ENCODE assay signal across 17 cellular contexts in the genomic region with DNA sequence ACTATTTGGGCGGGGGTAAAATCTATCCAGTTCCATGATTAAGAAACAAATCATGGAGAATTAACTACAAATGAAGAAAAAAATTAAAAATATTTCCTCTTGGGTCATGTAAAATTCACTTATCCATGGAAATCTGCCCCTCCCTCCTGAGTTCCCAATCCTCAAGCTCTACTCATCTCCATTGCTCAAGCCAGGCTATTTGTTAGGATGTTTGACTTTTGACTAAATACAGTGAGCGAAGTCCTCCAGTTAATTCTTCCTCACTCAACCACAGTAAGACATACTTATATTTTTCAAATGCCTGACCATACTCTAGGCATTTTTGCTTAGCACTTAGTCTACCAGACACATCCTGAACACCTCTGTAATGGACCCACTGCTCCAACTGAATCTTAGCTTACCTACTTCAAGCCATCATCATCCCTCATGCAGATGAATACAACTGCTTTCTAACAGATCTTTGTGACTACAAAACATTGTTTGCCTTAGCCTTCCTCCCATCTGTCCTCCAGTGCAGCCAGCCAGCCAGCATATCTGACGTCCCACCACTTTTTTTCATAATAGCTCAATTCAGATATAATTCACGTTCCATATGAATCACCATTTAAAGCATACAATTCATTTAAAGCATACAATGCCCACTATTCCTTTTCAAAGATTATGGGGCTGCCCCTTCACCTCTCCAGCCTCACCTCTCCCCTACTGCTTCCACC.
DNase-seq lines count a peak whose midpoint lies in the region; TF ChIP-seq lines count a peak whose summit lies in the region.
"Had no signal": no experiment of that assay in that cellular context is flagged by ENCODE, and none has a peak within 500 bp of the region (broad histone marks: within the 10 kb centered on the region; RNA-seq: fewer than 3 reads in every experiment).

No MANE protein-coding gene starts in this region.

- H3K23ac ChIP-seq in mesendoderm (ENCODE audit: low read length) = no peak overlapping the region

- CTCF ChIA-PET in A673 (lab: Charles Lee) = no interaction called here
- CTCF ChIA-PET in activated naive CD4-positive, alpha-beta T cell treated with anti-CD3 and anti-CD28 coated beads for 36 hours (lab: Charles Lee) = interaction anchor here (0.6 to 1.2 kb wide), 2 partner anchors 66 to 102 kb away, joined by 3 read pairs; no protein-coding TSS in a partner anchor

- TF ChIP-seq CTCF in A673 (conservative IDR thresholded peaks at IDR 0.05; ENCODE audit: low read depth, low read length) = no peak
- no peak for TF ChIP-seq CTCF in GM12865 (IDR thresholded peaks at IDR 0.05; ENCODE audit: insufficient read depth, low read depth, low read length, missing control alignments)
- TF ChIP-seq CTCF in colonic mucosa (IDR thresholded peaks at IDR 0.05) = no peak
- no peak for TF ChIP-seq CTCF in mesothelial cell of epicardium (IDR thresholded peaks at IDR 0.05; ENCODE audit: unreplicated experiment)

- H4K5ac ChIP-seq in mesendoderm (ENCODE audit: low read length) = no peak overlapping the region

- H3K4ac ChIP-seq in mesendoderm (ENCODE audit: low read depth, low read length) = no peak overlapping the region

- H3K4me1 Mint-ChIP-seq in activated naive CD4-positive, alpha-beta T cell treated with anti-CD3 and anti-CD28 coated beads for 36 hours (ENCODE audit: low read depth) = peaks cover 10% of the 10 kb centered on the region
- H3K4me1 Mint-ChIP-seq in mesothelial cell of epicardium = peaks cover 14% of the 10 kb centered on the region

- no peaks in the 10 kb centered on the region for H3K9me3 ChIP-seq in A673 (ENCODE audit: low read depth, low read length, poor library complexity, severe bottlenecking)
- no peaks in the 10 kb centered on the region for H3K9me3 ChIP-seq in colonic mucosa
- no peaks in the 10 kb centered on the region for H3K9me3 ChIP-seq in mesodermal cell (ENCODE audit: control insufficient read depth, low read length)
- H3K9me3 ChIP-seq: Caco-2 had no signal

- H3K56ac ChIP-seq in mesendoderm (ENCODE audit: low read length) = no peak overlapping the region

- no peak overlapping the region for H3K4me3 Mint-ChIP-seq in activated naive CD4-positive, alpha-beta T cell treated with anti-CD3 and anti-CD28 coated beads for 36 hours
- no peak overlapping the region for H3K4me3 Mint-ChIP-seq in mesothelial cell of epicardium
- H3K4me3 Mint-ChIP-seq: activated CD4-positive, alpha-beta T cell treated with anti-CD3 and anti-CD28 coated beads for 36 hours; GM23338; nephron had no signal

- H3K18ac ChIP-seq in mesendoderm (ENCODE audit: low read length) = no peak overlapping the region

- POLR2A ChIA-PET in A673 (lab: Charles Lee; ENCODE audit: low non-redundant PET) = interaction anchor here (0.7 kb wide), 2 partner anchors 22 to 196 kb away, joined by 3 to 4 read pairs; no protein-coding TSS in a partner anchor

- 96 to 100% methylated on average over 2 to 3 of the region's 4 CpGs for WGBS in mesodermal cell (ENCODE audit: insufficient coverage in 2 of 2), 2 experiments
- no CpG with 5 or more reads among the region's 4 CpGs for WGBS in mesendoderm (ENCODE audit: extremely low coverage, insufficient coverage, low lambda C conversion rate)

- H3K4me3 ChIP-seq in A673 (ENCODE audit: low read depth, low read length, poor library complexity, severe bottlenecking) (no peak overlapping the region), GM12865 (ENCODE audit: low read depth, low read length) (peak overlapping the region; percentile 29), colonic mucosa (no peak overlapping the region), mesodermal cell (ENCODE audit: extremely low read depth, insufficient read depth, low read length, poor library complexity, severe bottlenecking) (no peak overlapping the region), mesendoderm (ENCODE audit: low read length) (no peak overlapping the region)
- H3K4me3 ChIP-seq: GM23338, PC-9 had no signal

- H3K27ac ChIP-seq in A673 (ENCODE audit: low read depth, low read length, poor library complexity, severe bottlenecking) (peak overlapping the region; percentile 94), colonic mucosa (peak overlapping the region; percentile 36), mesodermal cell (ENCODE audit: low read depth, low read length, severe bottlenecking) (peak overlapping the region; percentile 13), mesendoderm (ENCODE audit: low read depth, low read length) (no peak overlapping the region)

- H3K36me3 ChIP-seq in A673 (ENCODE audit: insufficient read depth, low read length, poor library complexity, severe bottlenecking) = no peaks in the 10 kb centered on the region
- no peaks in the 10 kb centered on the region for H3K36me3 ChIP-seq in colonic mucosa
- peaks cover 9% of the 10 kb centered on the region for H3K36me3 ChIP-seq in mesodermal cell (ENCODE audit: control insufficient read depth, insufficient read depth, low read length)
- H3K36me3 ChIP-seq in mesendoderm (ENCODE audit: control insufficient read depth, insufficient read depth, low read length) = no peaks in the 10 kb centered on the region

- H2BK120ac ChIP-seq in mesendoderm (ENCODE audit: low read depth, low read length) = no peak overlapping the region

- no peak overlapping the region for H3K9ac ChIP-seq in colonic mucosa (ENCODE audit: low read depth in 2 of 2, low read length in 2 of 2)
- no peak overlapping the region for H3K9ac ChIP-seq in mesendoderm (ENCODE audit: low read length)

- H3K4me1 ChIP-seq in A673 (ENCODE audit: insufficient read depth, low read length, poor library complexity, severe bottlenecking) (peaks cover 87% of the 10 kb centered on the region), colonic mucosa (peaks cover 26% of the 10 kb centered on the region), mesodermal cell (ENCODE audit: control insufficient read depth, insufficient read depth, low read length, poor library complexity, severe bottlenecking) (peaks cover 65% of the 10 kb centered on the region), mesendoderm (ENCODE audit: control insufficient read depth, low read depth, low read length) (peaks cover 24% of the 10 kb centered on the region)

- no peak overlapping the region for H4K8ac ChIP-seq in mesendoderm (ENCODE audit: low read depth, low read length)

- no peaks in the 10 kb centered on the region for H3K27me3 Mint-ChIP-seq in activated naive CD4-positive, alpha-beta T cell treated with anti-CD3 and anti-CD28 coated beads for 36 hours (ENCODE audit: low read depth)
- H3K27me3 Mint-ChIP-seq in mesothelial cell of epicardium (ENCODE audit: low read depth) = no peaks in the 10 kb centered on the region
- H3K27me3 Mint-ChIP-seq: activated CD4-positive, alpha-beta T cell treated with anti-CD3 and anti-CD28 coated beads for 36 hours had no signal

- H3K27ac Mint-ChIP-seq in activated naive CD4-positive, alpha-beta T cell treated with anti-CD3 and anti-CD28 coated beads for 36 hours = no peak overlapping the region
- H3K27ac Mint-ChIP-seq in mesothelial cell of epicardium = no peak overlapping the region
- H3K27ac Mint-ChIP-seq: activated CD4-positive, alpha-beta T cell treated with anti-CD3 and anti-CD28 coated beads for 36 hours; GM23338; nephron had no signal

- H3K27me3 ChIP-seq in A673 (replicated peaks; ENCODE audit: insufficient read depth, low read depth, low read length, poor library complexity) (no peaks in the 10 kb centered on the region), colonic mucosa (no peaks in the 10 kb centered on the region), mesendoderm (ENCODE audit: insufficient read depth, low read length, poor library complexity) (no peaks in the 10 kb centered on the region)

- no TSS peak for BruUV-seq in A673 (replicated peaks; lab: Mats Ljungman, UMichigan)

- H3K36me3 Mint-ChIP-seq in activated naive CD4-positive, alpha-beta T cell treated with anti-CD3 and anti-CD28 coated beads for 36 hours (ENCODE audit: low read depth) = no peaks in the 10 kb centered on the region
- peaks cover 1% of the 10 kb centered on the region for H3K36me3 Mint-ChIP-seq in mesothelial cell of epicardium

- DNase-seq in A673 (ENCODE audit: low spot score) = no peak
- DNase-seq in GM12865 (ENCODE audit: low read depth) = no peak
- no peak for DNase-seq in colonic mucosa
- no peak for DNase-seq in activated naive CD4-positive, alpha-beta T cell treated with anti-CD3 and anti-CD28 coated beads for 36 hours
- no peak for DNase-seq in mesothelial cell of epicardium (ENCODE audit: low spot score in 2 of 2, unreplicated experiment in 2 of 2)
- no peak for DNase-seq in NCI-H526 (lab: John Stamatoyannopoulos, UW)
- DNase-seq in mesendoderm = no peak
- DNase-seq: activated CD8-positive, alpha-beta memory T cell treated with anti-CD3 and anti-CD28 coated beads, Interleukin-2, amount 50 U/mL, for 48 hours; activated naive CD4-positive, alpha-beta T cell treated with Interleukin-2 at 50 U/mL for 16 hours; Caco-2; NCI-H2029 treated with DMSO at 0.1 percent for 48 hours; NCI-H524 treated with DMSO at 0.1 percent for 48 hours; PC-9 had no signal

- no peak overlapping the region for H2BK5ac ChIP-seq in mesendoderm (ENCODE audit: low read length)

- no peak overlapping the region for H2BK15ac ChIP-seq in mesendoderm (replicated peaks; ENCODE audit: low read depth)

- H2AK5ac ChIP-seq in mesendoderm (ENCODE audit: low read length) = no peak overlapping the region

- intact Hi-C loops in A673 (cut with micrococcal nuclease; ENCODE audit: unreplicated experiment) = loop anchor here (10.0 kb wide), 1 partner anchor 198 kb away; no protein-coding TSS in a partner anchor
- intact Hi-C loops in colonic mucosa (cut with DNase I) = no loop called here
- intact Hi-C loops in activated naive CD4-positive, alpha-beta T cell treated with anti-CD3 and anti-CD28 coated beads for 36 hours (cut with micrococcal nuclease) = loop anchor here (5.0 kb wide), 2 partner anchors 36 to 266 kb away; no protein-coding TSS in a partner anchor

- H3K4me2 ChIP-seq in mesendoderm (ENCODE audit: low read length) = no peak overlapping the region
- H3K4me2 ChIP-seq: GM23338, PC-9 had no signal

- H3K79me1 ChIP-seq in mesendoderm (ENCODE audit: low read length) = peaks cover 24% of the 10 kb centered on the region

- H3K79me2 ChIP-seq in mesendoderm (ENCODE audit: control insufficient read depth, insufficient read depth, low read length) = peaks cover 84% of the 10 kb centered on the region

- no peaks in the 10 kb centered on the region for H3K9me3 Mint-ChIP-seq in activated naive CD4-positive, alpha-beta T cell treated with anti-CD3 and anti-CD28 coated beads for 36 hours
- no peaks in the 10 kb centered on the region for H3K9me3 Mint-ChIP-seq in mesothelial cell of epicardium
- H3K9me3 Mint-ChIP-seq: GM23338, nephron had no signal
